Comparison of ENCODE assay signal across 38 cellular contexts in the genomic region with DNA sequence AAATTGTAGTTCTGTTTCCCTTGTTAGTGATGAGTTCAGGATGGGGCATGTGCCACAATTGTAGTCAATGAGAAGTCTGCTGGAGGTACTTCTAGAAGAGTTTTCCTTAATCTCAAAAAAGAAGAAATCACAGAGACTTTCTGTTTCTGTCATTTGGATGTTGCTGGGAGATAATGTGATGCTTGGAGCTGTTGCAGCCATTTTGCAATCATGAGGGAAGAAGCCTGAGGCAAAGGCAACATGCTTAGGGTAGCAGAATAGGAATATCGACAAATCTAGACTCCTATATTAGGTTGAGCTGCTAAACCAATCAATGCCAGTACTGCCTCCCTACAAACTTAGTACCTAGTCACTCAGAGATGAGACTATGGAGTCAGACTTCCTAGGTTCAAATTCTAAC. TPM values are rescaled to one million over a fixed set of nuclear protein-coding genes. Genes with fewer than 3 reads are reported as not detected.
"Had no signal": no experiment of that assay in that cellular context is flagged by ENCODE, and none has a peak within 500 bp of the region (broad histone marks: within the 10 kb centered on the region; RNA-seq: fewer than 3 reads in every experiment).

No MANE protein-coding gene starts in this region.

- H3K9me3 ChIP-seq: colonic mucosa, esophagus muscularis mucosa, lower lobe of right lung, neutrophil, pancreas, testis, tibial artery, upper lobe of left lung had no signal

- H2AFZ ChIP-seq: hepatocyte had no signal

- H3K36me3 Mint-ChIP-seq: naive thymus-derived CD8-positive, alpha-beta T cell had no signal

- H3K36me3 ChIP-seq: colonic mucosa, esophagus muscularis mucosa, lower lobe of right lung, neutrophil, pancreas, tibial artery, upper lobe of left lung had no signal

- H3K4me3 Mint-ChIP-seq: central memory CD8-positive, alpha-beta T cell; dendritic cell treated with granulocyte-macrophage colony-stimulating factor and Interleukin-4, amounts not matched to agents 40 ng/mL and 50 ng/mL, for 4 days; naive thymus-derived CD8-positive, alpha-beta T cell; neural crest cell had no signal

- H3K27ac Mint-ChIP-seq: dendritic cell treated with granulocyte-macrophage colony-stimulating factor and Interleukin-4, amounts not matched to agents 40 ng/mL and 50 ng/mL, for 4 days had no signal

- H3K27ac ChIP-seq: colonic mucosa, hepatocyte, lower lobe of right lung, neutrophil, pancreas, testis, tibial artery, upper lobe of left lung had no signal

- DNase-seq: colonic mucosa; effector memory CD4-positive, alpha-beta T cell; foreskin melanocyte; islet precursor cell; kidney glomerular epithelial cell; left colon; left ventricle myocardium superior; lower lobe of right lung; naive thymus-derived CD8-positive, alpha-beta T cell; pancreas; retina; stimulated activated CD4-positive, alpha-beta T cell treated with anti-CD3 and anti-CD28 coated beads, Interleukin-12 subunit alpha, Interleukin-12 subunit beta, amount 100 ng/mL, for 4 hours; stimulated activated CD4-positive, alpha-beta T cell treated with anti-CD3 and anti-CD28 coated beads, Interleukin-1b, Interleukin-23, amount 100 ng/mL, for 48 hours; stimulated activated CD4-positive, alpha-beta T cell treated with anti-CD3 and anti-CD28 coated beads, Interleukin-4, amount 100 ng/mL, for 1 hour; stimulated activated CD8-positive, alpha-beta memory T cell treated with anti-CD3 and anti-CD28 coated beads, Interleukin-4, amount 100 ng/mL, for 48 hours; stimulated activated naive CD4-positive, alpha-beta T cell; substantia nigra; testis; tibial artery; upper lobe of left lung had no signal

- H3K27me3 Mint-ChIP-seq: central memory CD8-positive, alpha-beta T cell had no signal

- H3K27me3 ChIP-seq: colonic mucosa, esophagus muscularis mucosa, neutrophil, pancreas, testis, upper lobe of left lung had no signal

- H3K9me3 Mint-ChIP-seq: central memory CD8-positive, alpha-beta T cell; dendritic cell treated with granulocyte-macrophage colony-stimulating factor and Interleukin-4, amounts not matched to agents 40 ng/mL and 50 ng/mL, for 4 days; neural crest cell had no signal

- H3K4me1 ChIP-seq: colonic mucosa, pancreas, testis had no signal

- H3K4me2 ChIP-seq: hepatocyte, smooth muscle cell had no signal

- H3K79me2 ChIP-seq: hepatocyte had no signal

- FAIRE-seq: endothelial cell of umbilical vein, pancreas, urothelium cell line had no signal

- ATAC-seq: left colon; left ventricle myocardium superior; lower lobe of right lung; naive thymus-derived CD8-positive, alpha-beta T cell; pancreas; sciatic nerve had no signal

- H3K4me3 ChIP-seq: colonic mucosa, esophagus muscularis mucosa, hepatocyte, lower lobe of right lung, pancreas, smooth muscle cell, testis, tibial artery, upper lobe of left lung had no signal

RNA-seq across cellular contexts. Expression of gene DAZL, which starts 57.3 kb away (rescaled TPM):
- total RNA-seq: chondrocyte; colonic mucosa; endothelial cell of umbilical vein; epithelial cell of proximal tubule; esophagus muscularis mucosa; fibroblast of lung; left colon; left ventricle myocardium superior; lower lobe of right lung; mesenteric fat pad; myocyte; naive thymus-derived CD8-positive, alpha-beta T cell; neural crest cell; omental fat pad; pancreas; posterior vena cava; pulmonary artery endothelial cell; sciatic nerve; smooth muscle cell; upper lobe of left lung had no signal
- polyA plus RNA-seq: endothelial cell of umbilical vein; hepatocyte; naive thymus-derived CD8-positive, alpha-beta T cell; pancreas; smooth muscle cell had no signal
